ENCODE assay signal across 8 cellular contexts in the genomic region with DNA sequence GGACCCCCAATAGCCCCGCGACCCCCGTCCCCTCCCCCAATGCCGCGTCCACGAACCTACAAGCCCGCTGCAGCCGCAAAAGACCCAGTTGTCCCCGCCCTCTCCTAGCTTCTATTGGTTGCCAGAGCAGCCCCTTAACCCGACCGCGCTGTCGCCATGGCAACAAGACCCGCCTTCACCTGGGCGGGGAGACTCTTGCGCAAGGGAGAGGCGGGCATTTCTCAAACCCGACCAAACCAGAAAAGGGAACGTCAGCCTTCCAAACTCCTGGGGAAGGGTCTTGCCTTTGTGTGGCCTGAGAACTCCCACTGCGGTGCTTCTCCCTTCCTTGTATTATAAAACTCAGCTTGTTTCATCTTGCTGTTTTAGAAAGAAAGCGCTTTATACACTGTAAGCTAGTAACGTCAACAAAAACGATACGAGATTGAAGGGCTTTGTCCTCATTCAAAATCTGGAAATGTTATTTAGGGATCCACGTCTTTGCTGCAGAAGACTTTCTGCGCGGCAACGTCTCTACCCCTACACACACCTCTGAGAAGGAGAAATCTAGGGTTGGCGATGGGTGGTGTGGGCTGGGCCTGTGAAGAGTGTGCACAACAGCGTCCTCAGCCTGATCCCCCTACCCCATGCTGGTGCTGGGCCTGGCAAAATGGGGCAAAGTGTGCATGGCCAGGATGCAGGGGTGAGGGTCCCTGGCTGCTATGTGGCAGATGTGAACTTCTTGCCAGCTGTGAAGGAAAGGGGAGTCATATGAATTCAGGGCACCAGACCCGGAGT. TPM values are rescaled to one million over a fixed set of nuclear protein-coding genes. Genes with fewer than 3 reads are reported as not detected.
DNase-seq lines count a peak whose midpoint lies in the region; ATAC-seq and TF ChIP-seq lines count a peak whose summit lies in the region.

Gene TMEM9 (minus strand): TSS at position 86 of the 777 bp plus-strand sequence. CDS start 551 bp downstream, outside the sequence.

- H3K9me3 Mint-ChIP-seq in progenitor cell of endocrine pancreas (ENCODE audit: low read depth), result no peaks in the 10 kb centered on the region

- ATAC-seq in HG02970 (IDR thresholded peaks at IDR 0.05; ENCODE audit: low FRiP score, unreplicated experiment) (peak; percentile 96), upper lobe of right lung (peak; percentile 94)

- H3K4me1 Mint-ChIP-seq in progenitor cell of endocrine pancreas (ENCODE audit: low read depth), result peaks cover 20% of the 10 kb centered on the region

- in situ Hi-C loops in GM13977 (cut with MboI; ENCODE audit: low pct_unique_long_range_greater_than_20kb, low sequenced_read_pairs, unreplicated experiment), result no loop called here

- peak within 1 kb of the TSS; percentile 95 for H3K27ac Mint-ChIP-seq in progenitor cell of endocrine pancreas

- no peaks in the 10 kb centered on the region for H3K27me3 ChIP-seq in left ventricle myocardium inferior (ENCODE audit: low read depth)
- H3K27me3 ChIP-seq in upper lobe of right lung, result no peaks in the 10 kb centered on the region

- H3K9me3 ChIP-seq in left ventricle myocardium inferior (replicated peaks), result no peaks in the 10 kb centered on the region
- no peaks in the 10 kb centered on the region for H3K9me3 ChIP-seq in upper lobe of right lung

- DNase-seq in GM13977 (ENCODE audit: low spot score) (peak; percentile 98), NCI-H187 treated with DMSO at 0.1 percent for 48 hours (lab: John Stamatoyannopoulos, UW) (peak; percentile 36), T-helper 2 cell (peak; percentile 92 to 97 (median 96)), amygdala (lab: John Stamatoyannopoulos, UW) (peak in 55 of 56 donors; percentile 46 to 98 (median 92)), left ventricle myocardium inferior (peak; percentile 96), progenitor cell of endocrine pancreas (ENCODE audit: low spot score, unreplicated experiment) (peak; percentile 99), upper lobe of right lung (peak; percentile 97)

- no peaks in the 10 kb centered on the region for H3K27me3 Mint-ChIP-seq in progenitor cell of endocrine pancreas

- H3K4me1 ChIP-seq in left ventricle myocardium inferior (peaks cover 26% of the 10 kb centered on the region), upper lobe of right lung (peaks cover 13% of the 10 kb centered on the region)

- H3K27ac ChIP-seq in left ventricle myocardium inferior (replicated peaks), result peak within 1 kb of the TSS; percentile 69
- H3K27ac ChIP-seq in upper lobe of right lung, result peak within 1 kb of the TSS; percentile 86

- intact Hi-C loops in left ventricle myocardium inferior (cut with micrococcal nuclease) (no loop called here), upper lobe of right lung (cut with DNase I) (no loop called here)

- peak within 1 kb of the TSS; percentile 97 for H3K4me3 Mint-ChIP-seq in progenitor cell of endocrine pancreas (ENCODE audit: low read depth)

- H3K4me3 ChIP-seq in left ventricle myocardium inferior (peak within 1 kb of the TSS; percentile 85), upper lobe of right lung (peak within 1 kb of the TSS; percentile 82)

- no peak for TF ChIP-seq CTCF in GM13977 (IDR thresholded peaks at IDR 0.05; ENCODE audit: extremely low read depth, insufficient read depth, missing control alignments)
- TF ChIP-seq CTCF in left ventricle myocardium inferior (IDR thresholded peaks at IDR 0.05; ENCODE audit: borderline replicate concordance), result no peak
- no peak for TF ChIP-seq CTCF in progenitor cell of endocrine pancreas (IDR thresholded peaks at IDR 0.05; ENCODE audit: unreplicated experiment)
- no peak for TF ChIP-seq CTCF in upper lobe of right lung (IDR thresholded peaks at IDR 0.05)

- peaks cover 10% of the 10 kb centered on the region for H3K36me3 Mint-ChIP-seq in progenitor cell of endocrine pancreas (ENCODE audit: insufficient read depth)

- H3K36me3 ChIP-seq in left ventricle myocardium inferior (peaks cover 21% of the 10 kb centered on the region), upper lobe of right lung (peaks cover 8% of the 10 kb centered on the region)

RNA-seq across cellular contexts. Expression of gene TMEM9, which starts in this region (rescaled TPM):
- total RNA-seq in left ventricle myocardium inferior, result 25.3 TPM
- 146 TPM in 2 replicates for total RNA-seq in progenitor cell of endocrine pancreas
- 59.3 TPM for total RNA-seq in upper lobe of right lung

Comparison
In these comparisons a context has a peak if more than half of its experiments do, and no peak if none do; other contexts are left out.
1. Peak in every context shown above with its lines: DNase-seq, ATAC-seq, H3K4me3 ChIP-seq and H3K27ac ChIP-seq.
2. DNase-seq: peak in every context shown above with its lines; median percentile 99 in progenitor cell of endocrine pancreas; 98 in GM13977; 97 in upper lobe of right lung; 96 in T-helper 2 cell; 96 in left ventricle myocardium inferior; 92 in amygdala; 36 in NCI-H187 treated with DMSO at 0.1 percent for 48 hours.